ENCODE assay signal across 28 cellular contexts in genomic region chr20:15164726-15165125, GRCh38.
"Had no signal": no experiment of that assay in that cellular context is flagged by ENCODE, and none has a peak within 500 bp of the region (broad histone marks: within the 10 kb centered on the region; RNA-seq: fewer than 3 reads in every experiment).

No MANE protein-coding gene starts in this region.

- ATAC-seq: stimulated activated effector memory CD8-positive, alpha-beta T cell treated with anti-CD3 and anti-CD28 coated beads, Interleukin-12 subunit alpha, Interleukin-12 subunit beta, amount 100 ng/mL, for 72 hours; stimulated activated memory B cell treated with anti-CD40 and anti-IgM and Interleukin-4, amounts not matched to agents 10 μg/mL and 1 μg/mL and 100 μg/mL, for 72 hours; stimulated activated naive CD8-positive, alpha-beta T cell treated with anti-CD3 and anti-CD28 coated beads, Interleukin-15, amount 100 ng/mL, for 72 hours; stimulated activated naive CD8-positive, alpha-beta T cell treated with anti-CD3 and anti-CD28 coated beads, Interleukin-15, Interleukin-2, amounts not matched to agents 100 U/mL and 50 U/mL, for 24 hours; upper lobe of right lung had no signal

- H3K9me3 ChIP-seq: stomach, suprapubic skin, testis, thoracic aorta, thyroid gland, tibial artery, tibial nerve, transverse colon, upper lobe of left lung, upper lobe of right lung, uterus, vagina had no signal

- H3K27me3 ChIP-seq: stomach, suprapubic skin, testis, thyroid gland, tibial artery, tibial nerve, transverse colon, upper lobe of left lung, upper lobe of right lung, uterus, vagina had no signal

- H3K27me3 Mint-ChIP-seq: stimulated activated naive CD8-positive, alpha-beta T cell treated with anti-CD3 and anti-CD28 coated beads, Interleukin-15, Interleukin-2, amounts not matched to agents 100 ng/mL and 50 ng/mL, for 24 hours; type B pancreatic cell had no signal

- H3K4me3 Mint-ChIP-seq: stimulated activated effector memory CD8-positive, alpha-beta T cell treated with anti-CD3 and anti-CD28 coated beads, Interleukin-12 subunit alpha, Interleukin-12 subunit beta, amount 100 ng/mL, for 72 hours; stimulated activated memory B cell treated with anti-CD40 and anti-IgM and Interleukin-4, amounts not matched to agents 10 μg/mL and 1 μg/mL and 100 μg/mL, for 72 hours; stimulated activated naive CD8-positive, alpha-beta T cell treated with anti-CD3 and anti-CD28 coated beads, Interleukin-15, amount 100 ng/mL, for 72 hours; stimulated activated naive CD8-positive, alpha-beta T cell treated with anti-CD3 and anti-CD28 coated beads, Interleukin-15, Interleukin-2, amounts not matched to agents 100 ng/mL and 50 ng/mL, for 24 hours; type B pancreatic cell had no signal

- H3K4me1 ChIP-seq: stomach, suprapubic skin, testis, thyroid gland, tibial artery, tibial nerve, upper lobe of left lung, upper lobe of right lung, uterus, vagina had no signal

- H3K27ac ChIP-seq: stomach, suprapubic skin, testis, thoracic aorta, thyroid gland, tibial artery, tibial nerve, transverse colon, upper lobe of left lung, upper lobe of right lung, uterus, vagina had no signal

- FAIRE-seq: urothelium cell line had no signal

- H3K27ac Mint-ChIP-seq: stimulated activated effector memory CD8-positive, alpha-beta T cell treated with anti-CD3 and anti-CD28 coated beads, Interleukin-12 subunit alpha, Interleukin-12 subunit beta, amount 100 ng/mL, for 72 hours; stimulated activated memory B cell treated with anti-CD40 and anti-IgM and Interleukin-4, amounts not matched to agents 10 μg/mL and 1 μg/mL and 100 μg/mL, for 72 hours; stimulated activated naive CD8-positive, alpha-beta T cell treated with anti-CD3 and anti-CD28 coated beads, Interleukin-15, amount 100 ng/mL, for 72 hours; stimulated activated naive CD8-positive, alpha-beta T cell treated with anti-CD3 and anti-CD28 coated beads, Interleukin-15, Interleukin-2, amounts not matched to agents 100 ng/mL and 50 ng/mL, for 24 hours; type B pancreatic cell had no signal

- H3K36me3 ChIP-seq: stomach, suprapubic skin, thoracic aorta, thyroid gland, tibial artery, tibial nerve, transverse colon, upper lobe of left lung, upper lobe of right lung, uterus, vagina had no signal

- DNase-seq: stimulated activated CD4-positive, alpha-beta T cell treated with anti-CD3 and anti-CD28 coated beads, Interleukin-2, amount 100 ng/mL, for 48 hours; stimulated activated CD4-positive, alpha-beta T cell treated with anti-CD3 and anti-CD28 coated beads, Interleukin-4, amount 100 ng/mL, for 1 hour; stimulated activated CD4-positive, alpha-beta T cell treated with anti-CD3 and anti-CD28 coated beads, Interleukin-4, amount 100 ng/mL, for 24 hours; stimulated activated CD4-positive, alpha-beta T cell treated with anti-CD3 and anti-CD28 coated beads, Interleukin-4, amount 100 ng/mL, for 4 hours; stimulated activated CD8-positive, alpha-beta memory T cell treated with anti-CD3 and anti-CD28 coated beads, Interleukin-4, amount 100 ng/mL, for 48 hours; stimulated activated naive CD4-positive, alpha-beta T cell; stimulated activated naive CD4-positive, alpha-beta T cell treated with Interleukin-2 at 50 U/mL for 16 hours; stimulated activated naive CD8-positive, alpha-beta T cell treated with anti-CD3 and anti-CD28 coated beads, Interleukin-15, amount 100 ng/mL, for 72 hours; stimulated activated naive CD8-positive, alpha-beta T cell treated with anti-CD3 and anti-CD28 coated beads, Interleukin-15, Interleukin-2, amounts not matched to agents 100 U/mL and 50 U/mL, for 24 hours; stomach; substantia nigra; testis; thyroid gland; tibial artery; transverse colon; trophoblast cell; upper lobe of left lung; upper lobe of right lung; uterus had no signal

- H3K4me3 ChIP-seq: stomach, suprapubic skin, testis, thoracic aorta, thyroid gland, tibial artery, tibial nerve, transverse colon, upper lobe of left lung, upper lobe of right lung, uterus, vagina had no signal

- H3K9me3 Mint-ChIP-seq: stimulated activated memory B cell treated with anti-CD40 and anti-IgM and Interleukin-4, amounts not matched to agents 10 μg/mL and 1 μg/mL and 100 μg/mL, for 72 hours had no signal

- H3K36me3 Mint-ChIP-seq: stimulated activated effector memory CD8-positive, alpha-beta T cell treated with anti-CD3 and anti-CD28 coated beads, Interleukin-12 subunit alpha, Interleukin-12 subunit beta, amount 100 ng/mL, for 72 hours; stimulated activated memory B cell treated with anti-CD40 and anti-IgM and Interleukin-4, amounts not matched to agents 10 μg/mL and 1 μg/mL and 100 μg/mL, for 72 hours; type B pancreatic cell had no signal
